In the genomic region with DNA sequence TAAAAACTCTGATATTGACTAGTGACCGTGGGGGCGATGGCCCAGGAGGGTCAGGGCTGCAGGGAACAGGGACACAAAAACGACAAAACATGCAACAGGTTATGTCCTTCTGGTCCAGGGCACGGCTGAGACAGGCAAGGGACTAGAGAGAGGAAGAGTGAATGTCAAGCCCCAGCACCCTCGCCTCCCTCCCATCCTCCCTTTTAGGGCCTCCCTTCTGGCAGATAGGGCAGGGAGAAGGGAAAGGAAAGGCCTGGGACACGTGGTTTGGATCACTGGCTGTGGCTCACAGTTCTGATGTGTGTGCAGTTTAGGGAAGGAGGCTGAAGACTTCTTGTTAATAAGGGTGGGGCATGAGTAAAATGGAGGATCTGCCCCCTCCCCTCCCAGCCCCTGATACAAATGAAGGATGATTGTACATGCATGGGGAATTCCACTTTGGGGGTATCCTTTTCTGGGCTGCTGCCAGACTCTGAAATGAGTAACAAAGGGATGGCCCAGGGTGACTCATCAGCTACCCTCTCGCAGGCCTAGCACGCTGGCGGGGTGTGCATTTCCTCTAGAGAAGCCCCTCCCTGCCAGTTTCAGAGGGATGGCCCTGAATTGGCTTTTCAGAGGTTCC, we compare ENCODE assay signal across 8 cellular contexts. TPM values are rescaled to one million over a fixed set of nuclear protein-coding genes. Genes with fewer than 3 reads are reported as not detected.
DNase-seq lines count a peak whose midpoint lies in the region; ATAC-seq, FAIRE-seq and TF ChIP-seq lines count a peak whose summit lies in the region.

No MANE protein-coding gene starts in this region.

- TF ChIP-seq POLR2A in GM19099 (IDR thresholded peaks at IDR 0.05; ENCODE audit: extremely low read depth, insufficient read length, low read depth) = peak; percentile 29

- no peak for TF ChIP-seq RAD21 in SK-N-SH (IDR thresholded peaks at IDR 0.05; ENCODE audit: low read length)

- H3K27ac Mint-ChIP-seq in activated naive CD8-positive, alpha-beta T cell = peak overlapping the region; percentile 96

- H3K4me2 ChIP-seq in SK-N-SH = peak overlapping the region; percentile 64

- H3K4me3 ChIP-seq in AG04449 (ENCODE audit: low read depth, low read length) (no peak overlapping the region; the same call in 1 of the 2 replicates), SK-N-SH (ENCODE audit: low read depth in 2 of 2, low read length in 1 of 2) (no peak overlapping the region), right atrium auricular region (no peak overlapping the region), small intestine (ENCODE audit: low read depth in 1 of 2, low read length in 2 of 2) (no peak overlapping the region), WERI-Rb-1 (ENCODE audit: low read depth, low read length) (no peak overlapping the region)

- H3K79me2 ChIP-seq in SK-N-SH (ENCODE audit: insufficient read depth) = peaks cover 96% of the 10 kb centered on the region

- TF ChIP-seq CTCF in AG04449 (IDR thresholded peaks at IDR 0.05; ENCODE audit: insufficient read depth, low read length, missing control alignments) = no peak
- no peak for TF ChIP-seq CTCF in SK-N-SH (IDR thresholded peaks at IDR 0.05)
- TF ChIP-seq CTCF in right atrium auricular region (IDR thresholded peaks at IDR 0.05) = no peak
- TF ChIP-seq CTCF in WERI-Rb-1 (IDR thresholded peaks at IDR 0.05; ENCODE audit: low read depth, low read length) = no peak

- H3K27me3 Mint-ChIP-seq in activated naive CD8-positive, alpha-beta T cell = no peaks in the 10 kb centered on the region

- ATAC-seq in HG03280 (IDR thresholded peaks at IDR 0.05; ENCODE audit: unreplicated experiment) = peak; percentile 84

- no peak for FAIRE-seq in small intestine (lab: Jason Lieb, UNC)

- WGBS in SK-N-SH (ENCODE audit: low lambda C conversion rate) = 14% methylated on average over 9 of the region's 9 CpGs
- WGBS in small intestine, 3 donors = 21 to 55% (median 46%) methylated on average over 9 of the region's 9 CpGs

- peaks cover 26% of the 10 kb centered on the region for H4K20me1 ChIP-seq in SK-N-SH (ENCODE audit: insufficient read depth)

- H3K36me3 ChIP-seq in SK-N-SH (replicated peaks in 1 of 2; ENCODE audit: control insufficient read depth in 1 of 2, insufficient read depth in 2 of 2, low read length in 1 of 2) (peaks cover 17 to 26% of the 10 kb centered on the region in 2 experiments), right atrium auricular region (peaks cover 14% of the 10 kb centered on the region), small intestine (ENCODE audit: control insufficient read depth in 2 of 2, insufficient read depth in 2 of 2, low read length in 2 of 2) (no peaks in the 10 kb centered on the region), WERI-Rb-1 (no peaks in the 10 kb centered on the region)

- H3K9me3 ChIP-seq in SK-N-SH (no peaks in the 10 kb centered on the region), right atrium auricular region (no peaks in the 10 kb centered on the region), small intestine (ENCODE audit: control insufficient read depth, low read depth) (no peaks in the 10 kb centered on the region), WERI-Rb-1 (ENCODE audit: severe bottlenecking) (no peaks in the 10 kb centered on the region)

- peak overlapping the region; percentile 87 for H3K4me3 Mint-ChIP-seq in activated naive CD8-positive, alpha-beta T cell

- H3K9ac ChIP-seq in SK-N-SH = peak overlapping the region; percentile 54; the same call in 1 of the 2 replicates

- H2AFZ ChIP-seq in SK-N-SH (ENCODE audit: low read depth) = no peak overlapping the region

- CTCF ChIA-PET in AG04449 (lab: Yijun Ruan, JAX) = interaction anchor here (2.2 to 6.4 kb wide), 4 partner anchors 9 to 25 kb away, joined by 6 to 62 read pairs (median 12); a partner anchor contains a TSS
- CTCF ChIA-PET in SK-N-SH (lab: Yijun Ruan, JAX) = interaction anchor here (5.7 kb wide), 1 partner anchor 23 kb away, joined by 45 read pairs; no protein-coding TSS in a partner anchor

- H3K36me3 Mint-ChIP-seq in activated naive CD8-positive, alpha-beta T cell = peaks cover 16% of the 10 kb centered on the region

- H3K27ac ChIP-seq in SK-N-SH (ENCODE audit: low read depth in 2 of 2, low read length in 1 of 2) (peak overlapping the region; percentile 74 to 87), right atrium auricular region (peak overlapping the region; percentile 68 to 71), small intestine (ENCODE audit: low read depth in 1 of 2, low read length in 1 of 2) (peak overlapping the region in 1 of 2 donors; percentile 43), WERI-Rb-1 (no peak overlapping the region)

- H3K27me3 ChIP-seq in SK-N-SH (ENCODE audit: insufficient read depth) = no peaks in the 10 kb centered on the region
- H3K27me3 ChIP-seq in right atrium auricular region = no peaks in the 10 kb centered on the region
- H3K27me3 ChIP-seq in small intestine (ENCODE audit: control insufficient read depth in 2 of 2, insufficient read depth in 2 of 2, low read length in 2 of 2) = no peaks in the 10 kb centered on the region
- no peaks in the 10 kb centered on the region for H3K27me3 ChIP-seq in WERI-Rb-1 (ENCODE audit: insufficient read depth, low read depth, severe bottlenecking)

- POLR2A ChIA-PET in AG04449 (lab: Yijun Ruan, JAX) = interaction anchor here (0.6 to 2.4 kb wide), 10 partner anchors 8 to 116 kb away, joined by 3 to 7 read pairs (median 4); no protein-coding TSS in a partner anchor
- POLR2A ChIA-PET in SK-N-SH (lab: Yijun Ruan, JAX) = no interaction called here

- H3K9me3 Mint-ChIP-seq in activated naive CD8-positive, alpha-beta T cell (ENCODE audit: low read depth) = no peaks in the 10 kb centered on the region

- no peaks in the 10 kb centered on the region for H3K9me2 ChIP-seq in SK-N-SH

- H3K4me1 ChIP-seq in SK-N-SH (ENCODE audit: control insufficient read depth in 1 of 2, insufficient read depth in 2 of 2, low read depth in 1 of 2, low read length in 1 of 2) = peaks cover 41 to 42% of the 10 kb centered on the region in 2 experiments
- H3K4me1 ChIP-seq in right atrium auricular region = peaks cover 0 to 56% of the 10 kb centered on the region in 2 donors
- H3K4me1 ChIP-seq in small intestine (ENCODE audit: control insufficient read depth in 2 of 2, insufficient read depth in 1 of 2, low read depth in 1 of 2, low read length in 1 of 2) = peaks cover 0 to 17% of the 10 kb centered on the region in 2 donors

- DNase-seq in AG04449 (ENCODE audit: low read depth, low spot score) (peak; percentile 75), SK-N-SH (peak; percentile 58), right atrium auricular region (ENCODE audit: low spot score) (peak; percentile 89), small intestine (peak; percentile 27), WERI-Rb-1 (no peak)

- peaks cover 49% of the 10 kb centered on the region for H3F3A ChIP-seq in SK-N-SH (replicated peaks; ENCODE audit: insufficient read depth)

- TF ChIP-seq EP300 in SK-N-SH (IDR thresholded peaks at IDR 0.05; ENCODE audit: borderline replicate concordance in 1 of 2, low read depth in 1 of 2, low read length in 1 of 2) = peak in 1 of 2 experiments; percentile 85; a peak in 2 of 4 replicates

- H3K4me1 Mint-ChIP-seq in activated naive CD8-positive, alpha-beta T cell (ENCODE audit: low read depth) = peaks cover 67% of the 10 kb centered on the region

TF ChIP-seq in SK-N-SH, 30 proteins besides CTCF, POLR2A, EP300 and RAD21 (continues in another document):
- TF ChIP-seq, protein P1, sequence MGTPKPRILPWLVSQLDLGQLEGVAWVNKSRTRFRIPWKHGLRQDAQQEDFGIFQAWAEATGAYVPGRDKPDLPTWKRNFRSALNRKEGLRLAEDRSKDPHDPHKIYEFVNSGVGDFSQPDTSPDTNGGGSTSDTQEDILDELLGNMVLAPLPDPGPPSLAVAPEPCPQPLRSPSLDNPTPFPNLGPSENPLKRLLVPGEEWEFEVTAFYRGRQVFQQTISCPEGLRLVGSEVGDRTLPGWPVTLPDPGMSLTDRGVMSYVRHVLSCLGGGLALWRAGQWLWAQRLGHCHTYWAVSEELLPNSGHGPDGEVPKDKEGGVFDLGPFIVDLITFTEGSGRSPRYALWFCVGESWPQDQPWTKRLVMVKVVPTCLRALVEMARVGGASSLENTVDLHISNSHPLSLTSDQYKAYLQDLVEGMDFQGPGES (IDR thresholded peaks at IDR 0.05; ENCODE audit: low read depth, low read length) = no peak
- TF ChIP-seq NRF1 (IDR thresholded peaks at IDR 0.05; ENCODE audit: low read depth, low read length) (no peak), POLR2AphosphoS5 (IDR thresholded peaks at IDR 0.05; ENCODE audit: low read depth, low read length) (peak; percentile 49; the same call in 1 of the 2 replicates), GATA2 (CRISPR knock-in tag; IDR thresholded peaks at IDR 0.05) (no peak; the same call in 1 of the 2 replicates), EZH2phosphoT487 (IDR thresholded peaks at IDR 0.05; ENCODE audit: borderline replicate concordance, low read depth) (no peak), TEAD4 (IDR thresholded peaks at IDR 0.05; ENCODE audit: borderline replicate concordance, insufficient read depth) (peak; percentile 86), ELF1 (IDR thresholded peaks at IDR 0.05) (peak; percentile 33; the same call in 1 of the 2 replicates)
- TF ChIP-seq, protein P2, sequence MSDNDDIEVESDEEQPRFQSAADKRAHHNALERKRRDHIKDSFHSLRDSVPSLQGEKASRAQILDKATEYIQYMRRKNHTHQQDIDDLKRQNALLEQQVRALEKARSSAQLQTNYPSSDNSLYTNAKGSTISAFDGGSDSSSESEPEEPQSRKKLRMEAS (IDR thresholded peaks at IDR 0.05; ENCODE audit: low read depth) = peak; percentile 91
- TF ChIP-seq, protein P3, sequence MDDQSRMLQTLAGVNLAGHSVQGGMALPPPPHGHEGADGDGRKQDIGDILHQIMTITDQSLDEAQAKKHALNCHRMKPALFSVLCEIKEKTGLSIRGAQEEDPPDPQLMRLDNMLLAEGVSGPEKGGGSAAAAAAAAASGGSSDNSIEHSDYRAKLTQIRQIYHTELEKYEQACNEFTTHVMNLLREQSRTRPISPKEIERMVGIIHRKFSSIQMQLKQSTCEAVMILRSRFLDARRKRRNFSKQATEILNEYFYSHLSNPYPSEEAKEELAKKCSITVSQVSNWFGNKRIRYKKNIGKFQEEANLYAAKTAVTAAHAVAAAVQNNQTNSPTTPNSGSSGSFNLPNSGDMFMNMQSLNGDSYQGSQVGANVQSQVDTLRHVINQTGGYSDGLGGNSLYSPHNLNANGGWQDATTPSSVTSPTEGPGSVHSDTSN (IDR thresholded peaks at IDR 0.05) = peak; percentile 82
- TF ChIP-seq, protein P4, sequence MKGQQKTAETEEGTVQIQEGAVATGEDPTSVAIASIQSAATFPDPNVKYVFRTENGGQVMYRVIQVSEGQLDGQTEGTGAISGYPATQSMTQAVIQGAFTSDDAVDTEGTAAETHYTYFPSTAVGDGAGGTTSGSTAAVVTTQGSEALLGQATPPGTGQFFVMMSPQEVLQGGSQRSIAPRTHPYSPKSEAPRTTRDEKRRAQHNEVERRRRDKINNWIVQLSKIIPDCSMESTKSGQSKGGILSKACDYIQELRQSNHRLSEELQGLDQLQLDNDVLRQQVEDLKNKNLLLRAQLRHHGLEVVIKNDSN (IDR thresholded peaks at IDR 0.05; ENCODE audit: borderline replicate concordance, low read depth) = peak; percentile 77; the same call in 1 of the 2 replicates

RNA-seq across cellular contexts. Expression of a gene that starts 14.2 kb away (rescaled TPM):
- 208 and 209 TPM in 2 replicates for polyA plus RNA-seq in SK-N-SH (2012; rRNA removed)
- polyA plus RNA-seq in SK-N-SH (2012; cell fraction: cytosol; rRNA removed) = 177 and 181 TPM in 2 replicates
- 432 and 454 TPM in 2 replicates for polyA plus RNA-seq in SK-N-SH (2012; cell fraction: nucleus; rRNA removed)
- 10 to 100 TPM; 61.4 to 72.3 TPM for total RNA-seq in right atrium auricular region
- polyA plus RNA-seq in small intestine = 100 to 1,000 TPM in 1 of 3 donors, 10 to 100 TPM in 2; 47.0 to 115 (median 68.8) TPM
